21 cellular contexts compared by ENCODE assay signal in the genomic region with DNA sequence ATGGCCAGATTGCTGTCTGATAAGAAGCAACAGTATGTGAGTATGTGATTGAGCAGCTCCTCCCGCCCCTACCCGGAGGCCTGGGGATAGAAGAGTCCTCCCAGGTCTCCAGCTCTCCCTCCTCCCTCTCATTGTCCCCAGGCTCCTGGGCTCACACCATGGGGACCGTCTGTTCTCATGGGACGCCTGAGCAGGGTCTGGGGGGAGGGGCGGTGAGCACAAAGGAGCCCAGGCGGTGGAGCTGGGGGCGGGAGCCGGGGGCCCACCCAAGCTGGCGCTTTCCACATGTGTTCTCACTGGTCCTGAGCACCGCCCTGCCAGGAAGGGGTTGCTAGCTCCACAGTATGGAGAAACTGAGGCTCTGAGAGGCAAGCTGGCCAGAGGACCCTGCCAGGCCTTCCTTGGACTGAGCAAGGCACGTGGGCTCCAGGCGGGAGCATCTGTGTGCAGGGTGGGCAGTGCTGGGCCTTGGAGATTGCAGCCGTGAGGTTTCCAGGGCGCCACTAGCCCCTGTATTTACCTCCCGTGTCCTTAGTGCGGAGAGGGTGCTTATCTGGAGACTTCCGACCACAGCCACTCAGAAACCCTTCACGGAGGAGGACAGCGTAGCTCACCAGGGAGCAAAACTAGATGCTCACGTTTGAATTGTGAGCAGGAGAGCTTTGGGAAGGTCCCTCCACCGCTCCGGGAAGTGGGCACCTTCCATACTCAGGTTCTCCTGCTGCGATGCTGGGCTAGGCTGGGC. TPM values are rescaled to one million over a fixed set of nuclear protein-coding genes. Genes with fewer than 3 reads are reported as not detected.
A peak's percentile ranks its signal among the peaks of the same experiment; 100 is the strongest.
DNase-seq lines count a peak whose midpoint lies in the region; FAIRE-seq and TF ChIP-seq lines count a peak whose summit lies in the region.
"Had no signal": no experiment of that assay in that cellular context is flagged by ENCODE, and none has a peak within 500 bp of the region (broad histone marks: within the 10 kb centered on the region; RNA-seq: fewer than 3 reads in every experiment).

No MANE protein-coding gene starts in this region.

- H3K4me1 ChIP-seq in keratinocyte (ENCODE audit: control insufficient read depth, extremely low read depth, insufficient read depth, low read length): peaks cover 15% of the 10 kb centered on the region
- peaks cover 23 to 29% of the 10 kb centered on the region in 2 experiments for H3K4me1 ChIP-seq in trophoblast cell (ENCODE audit: control insufficient read depth in 1 of 2, insufficient read depth in 2 of 2, low read length in 2 of 2)
- H3K4me1 ChIP-seq: A549 had no signal

- TF ChIP-seq CTCF in keratinocyte (optimal IDR thresholded peaks at IDR 0.05 in 1 of 3, IDR thresholded peaks at IDR 0.05 in 1 of 3, conservative IDR thresholded peaks at IDR 0.05 in 1 of 3; ENCODE audit: extremely low read depth in 1 of 3, insufficient read depth in 2 of 3, low read length in 3 of 3): no peak

- peak; percentile 26 for FAIRE-seq in keratinocyte (lab: Jason Lieb, UNC)
- FAIRE-seq: A549, GM12892, RCC 7860, TTC549 had no signal

- H3K4ac ChIP-seq in trophoblast cell (ENCODE audit: low read depth, low read length): peak overlapping the region; percentile 46

- H2BK12ac ChIP-seq in trophoblast cell (ENCODE audit: low read length): peak overlapping the region; percentile 63

- H3K27ac ChIP-seq in SK-N-MC (peak overlapping the region; percentile 26), keratinocyte (ENCODE audit: control insufficient read depth, insufficient read depth, low read length) (no peak overlapping the region), trophoblast cell (ENCODE audit: low read depth, low read length) (peak overlapping the region; percentile 92)
- H3K27ac ChIP-seq: A549, KMS-11, parathyroid adenoma had no signal

- no peak overlapping the region for H3K9ac ChIP-seq in SK-N-MC (ENCODE audit: insufficient read length)
- no peak overlapping the region for H3K9ac ChIP-seq in keratinocyte (ENCODE audit: control insufficient read depth, extremely low read depth, insufficient read depth, low read length)
- no peak overlapping the region for H3K9ac ChIP-seq in trophoblast cell (ENCODE audit: low read length)
- H3K9ac ChIP-seq: KMS-11, parathyroid adenoma had no signal

- peak; percentile 57 for DNase-seq in activated effector memory CD4-positive, alpha-beta T cell treated with anti-CD3 and anti-CD28 coated beads, Interleukin-2, amount 50 U/mL, for 16 hours
- no peak for DNase-seq in activated effector memory CD4-positive, alpha-beta T cell treated with Interleukin-2 at 50 U/mL for 16 hours
- DNase-seq in SK-N-MC (ENCODE audit: low read depth, low spot score) (no peak), keratinocyte (ENCODE audit: low read depth, low spot score) (no peak), trophoblast cell (peak; percentile 59 to 72), SKM-1 (lab: John Stamatoyannopoulos, UW; ENCODE audit: unreplicated experiment) (no peak), NCI-H774 (lab: John Stamatoyannopoulos, UW) (no peak)
- DNase-seq in effector CD8-positive, alpha-beta T cell (lab: John Stamatoyannopoulos, UW): no peak
- DNase-seq: activated CD4-positive, alpha-beta T cell treated with anti-CD3 and anti-CD28 coated beads for 48 hours; activated CD8-positive, alpha-beta memory T cell treated with anti-CD3 and anti-CD28 coated beads, Interleukin-2, amount 50 U/mL, for 48 hours; activated naive CD4-positive, alpha-beta T cell; effector CD4-positive, alpha-beta T cell; NCI-H1930; NCI-H446; substantia nigra had no signal

- H3K79me2 ChIP-seq in keratinocyte (ENCODE audit: control insufficient read depth, insufficient read depth, low read length) (no peaks in the 10 kb centered on the region), trophoblast cell (ENCODE audit: control insufficient read depth, insufficient read depth, low read length, poor library complexity) (peaks cover 7% of the 10 kb centered on the region)
- H3K79me2 ChIP-seq: parathyroid adenoma had no signal

- H4K8ac ChIP-seq in trophoblast cell (ENCODE audit: low read depth, low read length): peak overlapping the region; percentile 84

- no CpG with 5 or more reads among the region's 23 CpGs for WGBS in trophoblast cell (ENCODE audit: extremely low coverage, insufficient coverage, insufficient read length)

- no peaks in the 10 kb centered on the region for H3K27me3 ChIP-seq in keratinocyte (ENCODE audit: control insufficient read depth, extremely low read depth, insufficient read depth, low read length)
- H3K27me3 ChIP-seq in trophoblast cell (ENCODE audit: insufficient read depth, low read length): no peaks in the 10 kb centered on the region

- peak overlapping the region; percentile 62 for H2BK5ac ChIP-seq in trophoblast cell (ENCODE audit: low read depth, low read length, poor library complexity)

- H3K4me2 ChIP-seq in keratinocyte (ENCODE audit: control insufficient read depth, extremely low read depth, insufficient read depth, low read depth, low read length) (no peak overlapping the region), trophoblast cell (ENCODE audit: low read length) (no peak overlapping the region)
- H3K4me2 ChIP-seq: A549, KMS-11 had no signal

- H4K12ac ChIP-seq in trophoblast cell (ENCODE audit: low read depth, low read length): peak overlapping the region; percentile 67

- dilution Hi-C loops in keratinocyte (cut with MboI; ENCODE audit: extremely low pct_ligation_motif_present, low sequenced_read_pairs): no loop called here

- no peaks in the 10 kb centered on the region for H4K20me1 ChIP-seq in keratinocyte (ENCODE audit: control insufficient read depth, extremely low read depth, insufficient read depth, low read length)

- H3K4me3 ChIP-seq in SK-N-MC (no peak overlapping the region), keratinocyte (ENCODE audit: control insufficient read depth in 2 of 3, extremely low read depth in 1 of 3, insufficient read depth in 2 of 3, low read depth in 1 of 3, low read length in 3 of 3) (no peak overlapping the region), trophoblast cell (ENCODE audit: low read depth, low read length) (no peak overlapping the region)
- H3K4me3 ChIP-seq: A549 had no signal

- H3K14ac ChIP-seq in trophoblast cell (ENCODE audit: low read length): peak overlapping the region; percentile 69

- no peak overlapping the region for H3K23ac ChIP-seq in trophoblast cell (ENCODE audit: low read length)

- H3K36me3 ChIP-seq in SK-N-MC (ENCODE audit: insufficient read depth, low read length) (peaks cover 8% of the 10 kb centered on the region; the same call in 1 of the 2 replicates), keratinocyte (ENCODE audit: control insufficient read depth in 2 of 2, extremely low read depth in 1 of 2, insufficient read depth in 2 of 2, low read length in 2 of 2) (peaks cover 2 to 12% of the 10 kb centered on the region in 2 experiments), trophoblast cell (ENCODE audit: control insufficient read depth in 1 of 2, insufficient read depth in 2 of 2, low read length in 2 of 2) (peaks cover 39 to 40% of the 10 kb centered on the region in 2 experiments)

- H3K9me3 ChIP-seq in SK-N-MC (ENCODE audit: low read depth, low read length) (no peaks in the 10 kb centered on the region), keratinocyte (ENCODE audit: control insufficient read depth, low read depth, low read length) (no peaks in the 10 kb centered on the region), trophoblast cell (ENCODE audit: insufficient read depth, low read depth, low read length) (no peaks in the 10 kb centered on the region)
- H3K9me3 ChIP-seq: A549 had no signal

- H2AFZ ChIP-seq in keratinocyte (ENCODE audit: control insufficient read depth, low read length): no peak overlapping the region
- H2AFZ ChIP-seq in trophoblast cell (ENCODE audit: insufficient read depth, low read length, poor library complexity): no peak overlapping the region
- H2AFZ ChIP-seq: parathyroid adenoma had no signal

- H3K18ac ChIP-seq in trophoblast cell (ENCODE audit: low read length): peak overlapping the region; percentile 60

- no peaks in the 10 kb centered on the region for H3K9me1 ChIP-seq in keratinocyte (ENCODE audit: control insufficient read depth, extremely low read depth, insufficient read depth, low read length)

- peak overlapping the region; percentile 74 for H2BK120ac ChIP-seq in trophoblast cell (ENCODE audit: insufficient read depth, low read length, poor library complexity)

- peaks cover 21% of the 10 kb centered on the region for H3K79me1 ChIP-seq in trophoblast cell (ENCODE audit: low read length)

- peak overlapping the region; percentile 88 for H4K91ac ChIP-seq in trophoblast cell (ENCODE audit: low read depth, low read length)

- peak overlapping the region; percentile 49 for H2AK5ac ChIP-seq in trophoblast cell (ENCODE audit: low read length)

RNA-seq across cellular contexts. Expression of a gene that starts 37.4 kb away (rescaled TPM):
- 173 to 351 TPM (median 310 TPM) in 3 replicates for polyA plus RNA-seq in keratinocyte
- polyA plus RNA-seq in keratinocyte (2011; ENCODE audit: low read depth): 222 TPM
- 143 and 153 TPM in 2 replicates for polyA plus RNA-seq in keratinocyte (2011; cell fraction: cytosol; rRNA removed)
- polyA plus RNA-seq in keratinocyte (2011; cell fraction: nucleus; rRNA removed): 261 and 373 TPM in 2 replicates
- polyA plus RNA-seq in keratinocyte (2012; ENCODE audit: low replicate concordance): 129 and 307 TPM in 2 replicates
- 69.8 to 177 TPM (median 92.2 TPM) in 3 replicates for polyA minus RNA-seq in keratinocyte
- polyA minus RNA-seq in keratinocyte (2011; cell fraction: cytosol; rRNA and poly(A)+ RNA removed): 101 TPM
- polyA minus RNA-seq in keratinocyte (2011; cell fraction: nucleus; rRNA and poly(A)+ RNA removed): 117 and 185 TPM in 2 replicates
- 459 and 461 TPM in 2 replicates for polyA plus RNA-seq in trophoblast cell (2013)

RNA-seq across cellular contexts. Expression of a gene that starts 53.8 kb away (rescaled TPM):
- 0.31 to 0.55 TPM (median 0.49 TPM) in 3 replicates for polyA plus RNA-seq in keratinocyte
- 61.7 TPM for polyA plus RNA-seq in keratinocyte (2011; ENCODE audit: low read depth)
- 0.26 and 0.68 TPM in 2 replicates for polyA plus RNA-seq in keratinocyte (2011; cell fraction: cytosol; rRNA removed)
- 5.0 and 9.5 TPM in 2 replicates for polyA plus RNA-seq in keratinocyte (2011; cell fraction: nucleus; rRNA removed)
- polyA plus RNA-seq in keratinocyte (2012; ENCODE audit: low replicate concordance): 0.92 and 99.9 TPM in 2 replicates
- polyA minus RNA-seq in keratinocyte: 0.13 TPM in 1 of 3 replicates, not detected in the others
- not detected for polyA minus RNA-seq in keratinocyte (2011; cell fraction: cytosol; rRNA and poly(A)+ RNA removed)
- polyA minus RNA-seq in keratinocyte (2011; cell fraction: nucleus; rRNA and poly(A)+ RNA removed): 1.7 and 3.0 TPM in 2 replicates
- polyA plus RNA-seq in trophoblast cell (2013): 75.0 and 76.0 TPM in 2 replicates

Comparison
In these comparisons a context has a peak if more than half of its experiments do, and no peak if none do; other contexts are left out.
1. DNase-seq: peak in activated effector memory CD4-positive, alpha-beta T cell treated with anti-CD3 and anti-CD28 coated beads, Interleukin-2, amount 50 U/mL, for 16 hours (single experiment) and trophoblast cell (2 of 2); none in activated effector memory CD4-positive, alpha-beta T cell treated with Interleukin-2 at 50 U/mL for 16 hours (single experiment), SK-N-MC (single experiment), keratinocyte (single experiment), effector CD8-positive, alpha-beta T cell (single experiment), SKM-1 (single experiment) and NCI-H774 (single experiment).